In the genomic region with DNA sequence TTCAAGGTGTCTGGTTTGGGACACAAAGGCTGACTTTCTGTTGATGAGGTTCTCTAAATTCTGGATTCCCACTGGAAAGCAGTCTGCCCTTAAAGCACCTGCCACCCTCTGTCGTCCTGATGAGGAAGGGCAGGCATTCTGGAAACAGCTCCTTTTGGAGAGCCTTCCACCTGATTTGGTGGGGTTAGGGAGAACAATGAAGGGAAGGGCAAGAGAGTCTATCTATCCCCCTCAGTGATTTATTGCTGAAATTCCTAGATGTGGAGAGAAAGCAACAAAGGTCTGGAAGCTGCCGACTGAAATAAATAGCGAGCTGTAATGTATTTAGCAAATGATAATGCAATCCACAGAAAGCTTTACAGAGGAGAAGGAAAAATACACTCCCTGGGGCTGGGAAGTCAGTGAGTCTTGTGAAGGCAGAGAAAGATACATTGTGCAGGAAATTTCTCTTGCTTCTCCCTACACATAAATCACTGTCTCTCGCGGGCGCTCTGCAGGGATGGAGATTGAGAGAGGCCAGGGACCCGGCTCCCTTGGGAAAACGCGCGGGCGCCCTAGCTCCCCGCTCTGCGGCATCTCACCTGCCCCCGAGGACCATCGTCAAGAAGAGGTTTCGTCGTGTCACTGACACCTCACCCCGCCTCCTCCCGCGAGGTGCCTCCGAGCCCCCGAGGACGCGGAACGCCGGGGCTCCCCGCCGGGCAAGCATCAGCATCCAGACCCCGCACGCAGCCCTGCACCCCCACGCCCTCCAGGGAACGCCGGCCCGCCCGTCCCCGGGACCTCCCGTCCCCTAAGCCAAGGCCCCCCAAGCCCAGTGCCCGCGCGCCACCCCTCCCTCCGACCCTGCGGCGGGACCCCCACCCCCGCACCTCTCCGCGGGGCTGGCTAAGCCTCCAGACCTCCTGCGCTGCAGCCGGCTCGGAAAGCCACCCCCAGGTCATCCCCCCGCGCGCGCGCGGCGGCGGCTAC, we compare ENCODE assay signal across 8 cellular contexts. TPM values are rescaled to one million over a fixed set of nuclear protein-coding genes. Genes with fewer than 3 reads are reported as not detected.
DNase-seq lines count a peak whose midpoint lies in the region; ATAC-seq lines count a peak whose summit lies in the region.

No MANE protein-coding gene starts in this region.

- H3K4me3 ChIP-seq in NT2/D1 (ENCODE audit: insufficient read length, low read depth) = peak overlapping the region; percentile 50
- peak overlapping the region; percentile 61 for H3K4me3 ChIP-seq in iPS-11a (ENCODE audit: low read depth, low read length)

- H3K9me3 ChIP-seq in NT2/D1 (ENCODE audit: insufficient read depth, low read length) = no peaks in the 10 kb centered on the region

- DNase-seq in ELF-1 (ENCODE audit: low read depth, low spot score) (peak; percentile 71), NT2/D1 (ENCODE audit: low read depth, low spot score) (no peak), amniotic epithelial cell (ENCODE audit: low read depth) (peak; percentile 36), sciatic nerve (ENCODE audit: low spot score) (peak; percentile 76)

- intact Hi-C loops in sciatic nerve (cut with DNase I) = no loop called here

- H3K36me3 ChIP-seq in NT2/D1 (ENCODE audit: insufficient read depth, insufficient read length, low read length) = no peaks in the 10 kb centered on the region

- H3K27me3 ChIP-seq in NT2/D1 (ENCODE audit: insufficient read depth, insufficient read length) = peaks cover 3% of the 10 kb centered on the region

- ATAC-seq in HG03135 (IDR thresholded peaks at IDR 0.05; ENCODE audit: unreplicated experiment) (peak; percentile 3), sciatic nerve (no peak), HG03108 (IDR thresholded peaks at IDR 0.05; ENCODE audit: unreplicated experiment) (no peak), HG03039 (IDR thresholded peaks at IDR 0.05; ENCODE audit: unreplicated experiment) (no peak)

- no peaks in the 10 kb centered on the region for H3K4me1 ChIP-seq in NT2/D1 (ENCODE audit: insufficient read depth, insufficient read length)

- H3K9ac ChIP-seq in NT2/D1 (ENCODE audit: insufficient read length, low read depth) = peak overlapping the region; percentile 83

RNA-seq across cellular contexts. Expression of a gene that starts 0.7 kb away (rescaled TPM):
- total RNA-seq in sciatic nerve = 29.4 TPM
